31 cellular contexts compared by ENCODE assay signal in genomic region chr16:5347561-5347960, GRCh38.
"Had no signal": no experiment of that assay in that cellular context is flagged by ENCODE, and none has a peak within 500 bp of the region (broad histone marks: within the 10 kb centered on the region; RNA-seq: fewer than 3 reads in every experiment).

No MANE protein-coding gene starts in this region.

- H3K4me1 ChIP-seq: adrenal gland, ascending aorta, body of pancreas, breast epithelium had no signal

- DNase-seq: activated effector memory CD4-positive, alpha-beta T cell treated with anti-CD3 and anti-CD28 coated beads, Interleukin-2, amount 50 U/mL, for 16 hours; activated effector memory CD4-positive, alpha-beta T cell treated with Interleukin-2 at 50 U/mL for 16 hours; activated gamma-delta T cell; activated gamma-delta T cell treated with Interleukin-2 at 50 U/mL for 16 hours; activated naive CD4-positive, alpha-beta T cell; activated naive CD4-positive, alpha-beta T cell treated with anti-CD3 and anti-CD28 coated beads for 36 hours; activated naive CD4-positive, alpha-beta T cell treated with anti-CD3 and anti-CD28 coated beads, Interleukin-2, amount 10 ng/mL, durations not matched to agents 7 days and 5 days; activated naive CD4-positive, alpha-beta T cell treated with anti-CD3 and anti-CD28 coated beads, Interleukin-2, amount 50 U/mL, for 16 hours; activated naive CD4-positive, alpha-beta T cell treated with Interleukin-2 at 50 U/mL for 16 hours; activated naive CD8-positive, alpha-beta T cell treated with anti-CD3 and anti-CD28 coated beads for 36 hours; activated naive CD8-positive, alpha-beta T cell treated with anti-CD3 and anti-CD28 coated beads, Interleukin-2, amount 10 ng/mL, durations not matched to agents 7 days and 5 days; activated naive CD8-positive, alpha-beta T cell treated with anti-CD3 and anti-CD28 coated beads, Interleukin-2, amount 50 U/mL, for 24 hours; activated T-cell treated with anti-CD3 and anti-CD28 coated beads, Interleukin-2, amount 50 U/mL, for 1 hour; activated T-cell treated with anti-CD3 and anti-CD28 coated beads, Interleukin-2, amount 50 U/mL, for 24 hours; activated T-cell treated with anti-CD3 and anti-CD28 coated beads, Interleukin-2, amount 50 U/mL, for 4 hours; activated T-cell treated with anti-CD3 and anti-CD28 coated beads, Interleukin-2, amount 50 U/mL, for 48 hours; activated T-cell treated with anti-CD3 and anti-CD28 coated beads, Interleukin-2, amount 50 U/mL, for 72 hours; adrenal gland; amniotic stem cell; amygdala; anterior cingulate cortex; aorta; body of pancreas; brain microvascular endothelial cell; caudate nucleus; central memory CD4-positive, alpha-beta T cell; cerebellar nuclear complex had no signal

- H3K27ac ChIP-seq: adrenal gland, ascending aorta, body of pancreas, brain microvascular endothelial cell, breast epithelium, cardiac muscle cell had no signal

- FAIRE-seq: astrocyte had no signal

- H3K9me3 ChIP-seq: adrenal gland, ascending aorta, body of pancreas, breast epithelium had no signal

- H3K27me3 ChIP-seq: adrenal gland, ascending aorta, body of pancreas, brain microvascular endothelial cell, cardiac muscle cell had no signal

- H3K4me3 ChIP-seq: adrenal gland, ascending aorta, body of pancreas, breast epithelium, cardiac muscle cell had no signal

- H3K36me3 ChIP-seq: adrenal gland, ascending aorta, brain microvascular endothelial cell, breast epithelium, cardiac muscle cell had no signal
